Comparison of ENCODE assay signal across 13 cellular contexts in genomic region chr2:10009811-10010781, GRCh38. TPM values are rescaled to one million over a fixed set of nuclear protein-coding genes. Genes with fewer than 3 reads are reported as not detected.
A peak's percentile ranks its signal among the peaks of the same experiment; 100 is the strongest.
DNase-seq lines count a peak whose midpoint lies in the region; ATAC-seq and TF ChIP-seq lines count a peak whose summit lies in the region.
"Had no signal": no experiment of that assay in that cellular context is flagged by ENCODE, and none has a peak within 500 bp of the region (broad histone marks: within the 10 kb centered on the region; RNA-seq: fewer than 3 reads in every experiment).

No MANE protein-coding gene starts in this region.

- ATAC-seq in HG02763 (IDR thresholded peaks at IDR 0.05; ENCODE audit: unreplicated experiment) (no peak), natural killer cell (no peak), HG03159 (IDR thresholded peaks at IDR 0.05; ENCODE audit: unreplicated experiment) (no peak)

- H3K4me1 ChIP-seq in ascending aorta (peaks cover 13 to 44% of the 10 kb centered on the region in 2 donors), skeletal muscle tissue (ENCODE audit: control insufficient read depth in 3 of 3, insufficient read depth in 3 of 3, low read length in 3 of 3) (peaks cover 33 to 39% (median 35%) of the 10 kb centered on the region in 3 donors)
- H3K4me1 ChIP-seq: HAP-1 had no signal

- H3K4me3 ChIP-seq in ascending aorta (no peak overlapping the region), skeletal muscle tissue (ENCODE audit: low read length in 3 of 3) (peak overlapping the region in 1 of 3 donors; percentile 41)
- H3K4me3 ChIP-seq: HAP-1, SK-N-MC, skin epidermis had no signal

- in situ Hi-C loops in KBM-7 (cut with MboI; ENCODE audit: low pct_unique_long_range_greater_than_20kb, low sequenced_read_pairs) = no loop called here

- H3K27me3 Mint-ChIP-seq in natural killer cell (ENCODE audit: low read depth in 2 of 2) = peaks cover 0 to 5% of the 10 kb centered on the region in 2 donors

- H3K27me3 ChIP-seq in ascending aorta (no peaks in the 10 kb centered on the region), skeletal muscle tissue (ENCODE audit: control insufficient read depth in 3 of 3, insufficient read depth in 3 of 3, low read length in 3 of 3) (peaks cover 0 to 3% (median 0%) of the 10 kb centered on the region in 3 donors)

- peak overlapping the region; percentile 55 to 76 for H3K27ac ChIP-seq in ascending aorta
- peak overlapping the region; percentile 20 for H3K27ac ChIP-seq in skeletal muscle tissue (ENCODE audit: low read depth, low read length)
- H3K27ac ChIP-seq: SK-N-MC had no signal

- H3K4me3 Mint-ChIP-seq in natural killer cell = no peak overlapping the region

- DNase-seq in DMS79 treated with DMSO at 0.1 percent for 48 hours (lab: John Stamatoyannopoulos, UW) = peak; percentile 7
- DNase-seq in ascending aorta (ENCODE audit: low spot score in 2 of 2) = peak; percentile 26 to 93
- peak; percentile 69 for DNase-seq in kidney tubule cell (ENCODE audit: low spot score)
- no peak for DNase-seq in KBM-7
- no peak for DNase-seq in natural killer cell
- DNase-seq: COR-L47; stimulated activated naive CD4-positive, alpha-beta T cell had no signal

- no peaks in the 10 kb centered on the region for H3K36me3 Mint-ChIP-seq in natural killer cell

- peaks cover 0 to 12% of the 10 kb centered on the region in 2 donors for H3K4me1 Mint-ChIP-seq in natural killer cell

- no peaks in the 10 kb centered on the region for H3K9me3 ChIP-seq in ascending aorta
- H3K9me3 ChIP-seq in skeletal muscle tissue (ENCODE audit: control insufficient read depth in 3 of 3, low read length in 3 of 3) = no peaks in the 10 kb centered on the region
- H3K9me3 ChIP-seq: HAP-1 had no signal

- intact Hi-C loops in ascending aorta (cut with DNase I) = loop anchor here (1.0 kb wide), 1 partner anchor 25 kb away; no protein-coding TSS in a partner anchor
- intact Hi-C loops in natural killer cell (cut with micrococcal nuclease) = no loop called here

- no peak overlapping the region for H3K27ac Mint-ChIP-seq in natural killer cell

- H3K36me3 ChIP-seq in ascending aorta (no peaks in the 10 kb centered on the region), skeletal muscle tissue (ENCODE audit: control insufficient read depth in 3 of 3, insufficient read depth in 3 of 3, low read length in 3 of 3) (no peaks in the 10 kb centered on the region)
- H3K36me3 ChIP-seq: HAP-1 had no signal

- H3K9me3 Mint-ChIP-seq in natural killer cell = no peaks in the 10 kb centered on the region

- TF ChIP-seq CTCF in ascending aorta (IDR thresholded peaks at IDR 0.05) = no peak
- no peak for TF ChIP-seq CTCF in natural killer cell (IDR thresholded peaks at IDR 0.05)

- H3K9ac ChIP-seq in skeletal muscle tissue (ENCODE audit: low read depth in 1 of 3, low read length in 3 of 3) = peak overlapping the region; percentile 32 to 60 (median 33)

RNA-seq across cellular contexts. Expression of gene KLF11, which starts 33.3 kb away (rescaled TPM):
- 37.6 TPM for total RNA-seq in ascending aorta
- total RNA-seq in skeletal muscle tissue = 11.5 TPM
- 10 to 100 TPM; 47.3 to 85.8 (median 49.3) TPM for total RNA-seq in natural killer cell

RNA-seq across cellular contexts. Expression of gene GRHL1, which starts 58.6 kb away (rescaled TPM):
- total RNA-seq in ascending aorta (0.43 TPM), skeletal muscle tissue (under 0.01 TPM), natural killer cell (1 to 10 TPM; 1.6 to 3.6 (median 3.2) TPM)

Comparison
In these comparisons a context has a peak if more than half of its experiments do, and no peak if none do; other contexts are left out.
1. DNase-seq: peak in DMS79 treated with DMSO at 0.1 percent for 48 hours (single experiment), ascending aorta (2 of 2) and kidney tubule cell (single experiment); none in KBM-7 (single experiment) and natural killer cell (single experiment).